In genomic region chr22:39520054-39520873, GRCh38 we compare ENCODE assay signal across 1 cellular context.
TF ChIP-seq lines count a peak whose summit lies in the region.

Gene ATF4, plus strand, starts transcription at chr22:39520562. Its CDS starts 884 bp downstream, at chr22:39521446.

TF ChIP-seq in HepG2, 621 proteins besides CTCF, POLR2A, EP300 and RAD21 (continued from another document and continues in another):
- TF ChIP-seq ZNF513 (CRISPR knock-in tag; conservative IDR thresholded peaks at IDR 0.05) (no peak), NR2F6 (IDR thresholded peaks at IDR 0.05) (no peak), NR2F6 (CRISPR knock-in tag; IDR thresholded peaks at IDR 0.05) (no peak), ZNF691 (CRISPR knock-in tag; IDR thresholded peaks at IDR 0.05; ENCODE audit: borderline replicate concordance, low read depth) (no peak), ZNF580 (CRISPR knock-in tag; IDR thresholded peaks at IDR 0.05; ENCODE audit: borderline replicate concordance, low read depth) (no peak; the same call in 1 of the 2 replicates), FOSL2 (CRISPR knock-in tag; IDR thresholded peaks at IDR 0.05) (peak; percentile 71), ZNF672 (CRISPR knock-in tag; IDR thresholded peaks at IDR 0.05) (peak; percentile 90; the same call in 1 of the 2 replicates), RARA (CRISPR knock-in tag; IDR thresholded peaks at IDR 0.05) (peak; percentile 21), ZNF557 (CRISPR knock-in tag; IDR thresholded peaks at IDR 0.05) (0 out of 2 replicates have a peak, but pooled peaks have one; percentile 78), ZFP41 (CRISPR knock-in tag; IDR thresholded peaks at IDR 0.05; ENCODE audit: borderline replicate concordance) (peak; percentile 94; the same call in 1 of the 2 replicates), ZNF350 (CRISPR knock-in tag; IDR thresholded peaks at IDR 0.05; ENCODE audit: borderline replicate concordance, low read depth) (peak; percentile 85), MZF1 (CRISPR knock-in tag; IDR thresholded peaks at IDR 0.05; ENCODE audit: borderline replicate concordance) (0 out of 2 replicates have a peak, but pooled peaks have one; percentile 37), ZNF276 (CRISPR knock-in tag; IDR thresholded peaks at IDR 0.05; ENCODE audit: low read depth) (no peak; the same call in 1 of the 2 replicates), MED13 (CRISPR knock-in tag; IDR thresholded peaks at IDR 0.05) (no peak), ATF7 (IDR thresholded peaks at IDR 0.05) (no peak), ATF7 (CRISPR knock-in tag; IDR thresholded peaks at IDR 0.05) (no peak), CCAR2 (optimal IDR thresholded peaks at IDR 0.05; ENCODE audit: low read depth, low read length) (no peak), REXO4 (CRISPR knock-in tag; IDR thresholded peaks at IDR 0.05; ENCODE audit: borderline replicate concordance) (0 out of 2 replicates have a peak, but pooled peaks have one; percentile 38), EZH2 (conservative IDR thresholded peaks at IDR 0.05; ENCODE audit: low read depth, low read length) (no peak), HNRNPUL1 (IDR thresholded peaks at IDR 0.05; ENCODE audit: low read depth, low read length) (peak; percentile 29; the same call in 1 of the 2 replicates), PRDM15 (CRISPR knock-in tag; IDR thresholded peaks at IDR 0.05) (no peak), U2AF2 (IDR thresholded peaks at IDR 0.05; ENCODE audit: low read depth, low read length) (no peak), ETV6 (CRISPR knock-in tag; conservative IDR thresholded peaks at IDR 0.05) (peak; percentile 52; the same call in 1 of the 2 replicates), ZNF432 (CRISPR knock-in tag; IDR thresholded peaks at IDR 0.05; ENCODE audit: borderline replicate concordance) (no peak), ZNF205 (CRISPR knock-in tag; IDR thresholded peaks at IDR 0.05) (peak; percentile 69; the same call in 1 of the 2 replicates), SMYD3 (CRISPR knock-in tag; IDR thresholded peaks at IDR 0.05) (no peak; the same call in 1 of the 2 replicates), RARG (CRISPR knock-in tag; IDR thresholded peaks at IDR 0.05; ENCODE audit: low read depth) (no peak), NR1H2 (CRISPR knock-in tag; IDR thresholded peaks at IDR 0.05; ENCODE audit: borderline replicate concordance, low read depth) (no peak), NR2C2 (CRISPR knock-in tag; IDR thresholded peaks at IDR 0.05; ENCODE audit: borderline replicate concordance) (peak; percentile 89), REPIN1 (CRISPR knock-in tag; IDR thresholded peaks at IDR 0.05; ENCODE audit: borderline replicate concordance, low read depth) (peak; percentile 41; the same call in 1 of the 2 replicates), ZSCAN29 (CRISPR knock-in tag; conservative IDR thresholded peaks at IDR 0.05) (0 out of 2 replicates have a peak, but pooled peaks have one; percentile 60), GMEB1 (CRISPR knock-in tag; IDR thresholded peaks at IDR 0.05; ENCODE audit: borderline replicate concordance) (peak; percentile 62), DPF2 (CRISPR knock-in tag; IDR thresholded peaks at IDR 0.05; ENCODE audit: borderline replicate concordance, low read depth) (no peak), ZNF101 (CRISPR knock-in tag; IDR thresholded peaks at IDR 0.05; ENCODE audit: borderline replicate concordance, low read depth) (peak; percentile 86; the same call in 1 of the 2 replicates), ZNF790 (CRISPR knock-in tag; IDR thresholded peaks at IDR 0.05; ENCODE audit: borderline replicate concordance) (no peak; the same call in 1 of the 2 replicates), FLYWCH1 (CRISPR knock-in tag; IDR thresholded peaks at IDR 0.05) (0 out of 2 replicates have a peak, but pooled peaks have one; percentile 18), SALL2 (CRISPR knock-in tag; IDR thresholded peaks at IDR 0.05) (peak; percentile 34; the same call in 1 of the 2 replicates), DNMT3B (CRISPR knock-in tag; conservative IDR thresholded peaks at IDR 0.05) (no peak), MIER2 (CRISPR knock-in tag; IDR thresholded peaks at IDR 0.05) (peak; percentile 55; the same call in 1 of the 2 replicates)
- TF ChIP-seq, protein P1, sequence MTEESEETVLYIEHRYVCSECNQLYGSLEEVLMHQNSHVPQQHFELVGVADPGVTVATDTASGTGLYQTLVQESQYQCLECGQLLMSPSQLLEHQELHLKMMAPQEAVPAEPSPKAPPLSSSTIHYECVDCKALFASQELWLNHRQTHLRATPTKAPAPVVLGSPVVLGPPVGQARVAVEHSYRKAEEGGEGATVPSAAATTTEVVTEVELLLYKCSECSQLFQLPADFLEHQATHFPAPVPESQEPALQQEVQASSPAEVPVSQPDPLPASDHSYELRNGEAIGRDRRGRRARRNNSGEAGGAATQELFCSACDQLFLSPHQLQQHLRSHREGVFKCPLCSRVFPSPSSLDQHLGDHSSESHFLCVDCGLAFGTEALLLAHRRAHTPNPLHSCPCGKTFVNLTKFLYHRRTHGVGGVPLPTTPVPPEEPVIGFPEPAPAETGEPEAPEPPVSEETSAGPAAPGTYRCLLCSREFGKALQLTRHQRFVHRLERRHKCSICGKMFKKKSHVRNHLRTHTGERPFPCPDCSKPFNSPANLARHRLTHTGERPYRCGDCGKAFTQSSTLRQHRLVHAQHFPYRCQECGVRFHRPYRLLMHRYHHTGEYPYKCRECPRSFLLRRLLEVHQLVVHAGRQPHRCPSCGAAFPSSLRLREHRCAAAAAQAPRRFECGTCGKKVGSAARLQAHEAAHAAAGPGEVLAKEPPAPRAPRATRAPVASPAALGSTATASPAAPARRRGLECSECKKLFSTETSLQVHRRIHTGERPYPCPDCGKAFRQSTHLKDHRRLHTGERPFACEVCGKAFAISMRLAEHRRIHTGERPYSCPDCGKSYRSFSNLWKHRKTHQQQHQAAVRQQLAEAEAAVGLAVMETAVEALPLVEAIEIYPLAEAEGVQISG (CRISPR knock-in tag; IDR thresholded peaks at IDR 0.05) = peak; percentile 82
- TF ChIP-seq, protein P2, sequence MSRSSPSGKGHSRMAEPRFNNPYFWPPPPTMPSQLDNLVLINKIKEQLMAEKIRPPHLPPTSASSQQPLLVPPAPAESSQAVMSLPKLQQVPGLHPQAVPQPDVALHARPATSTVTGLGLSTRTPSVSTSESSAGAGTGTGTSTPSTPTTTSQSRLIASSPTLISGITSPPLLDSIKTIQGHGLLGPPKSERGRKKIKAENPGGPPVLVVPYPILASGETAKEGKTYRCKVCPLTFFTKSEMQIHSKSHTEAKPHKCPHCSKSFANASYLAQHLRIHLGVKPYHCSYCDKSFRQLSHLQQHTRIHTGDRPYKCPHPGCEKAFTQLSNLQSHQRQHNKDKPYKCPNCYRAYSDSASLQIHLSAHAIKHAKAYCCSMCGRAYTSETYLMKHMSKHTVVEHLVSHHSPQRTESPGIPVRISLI (CRISPR knock-in tag; IDR thresholded peaks at IDR 0.05; ENCODE audit: borderline replicate concordance) = peak; percentile 33; the same call in 1 of the 2 replicates
- TF ChIP-seq, protein P3, sequence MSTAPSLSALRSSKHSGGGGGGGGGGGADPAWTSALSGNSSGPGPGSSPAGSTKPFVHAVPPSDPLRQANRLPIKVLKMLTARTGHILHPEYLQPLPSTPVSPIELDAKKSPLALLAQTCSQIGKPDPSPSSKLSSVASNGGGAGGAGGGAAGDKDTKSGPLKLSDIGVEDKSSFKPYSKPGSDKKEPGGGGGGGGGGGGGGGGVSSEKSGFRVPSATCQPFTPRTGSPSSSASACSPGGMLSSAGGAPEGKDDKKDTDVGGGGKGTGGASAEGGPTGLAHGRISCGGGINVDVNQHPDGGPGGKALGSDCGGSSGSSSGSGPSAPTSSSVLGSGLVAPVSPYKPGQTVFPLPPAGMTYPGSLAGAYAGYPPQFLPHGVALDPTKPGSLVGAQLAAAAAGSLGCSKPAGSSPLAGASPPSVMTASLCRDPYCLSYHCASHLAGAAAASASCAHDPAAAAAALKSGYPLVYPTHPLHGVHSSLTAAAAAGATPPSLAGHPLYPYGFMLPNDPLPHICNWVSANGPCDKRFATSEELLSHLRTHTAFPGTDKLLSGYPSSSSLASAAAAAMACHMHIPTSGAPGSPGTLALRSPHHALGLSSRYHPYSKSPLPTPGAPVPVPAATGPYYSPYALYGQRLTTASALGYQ (CRISPR knock-in tag; IDR thresholded peaks at IDR 0.05) = peak; percentile 77
- TF ChIP-seq, protein P4, sequence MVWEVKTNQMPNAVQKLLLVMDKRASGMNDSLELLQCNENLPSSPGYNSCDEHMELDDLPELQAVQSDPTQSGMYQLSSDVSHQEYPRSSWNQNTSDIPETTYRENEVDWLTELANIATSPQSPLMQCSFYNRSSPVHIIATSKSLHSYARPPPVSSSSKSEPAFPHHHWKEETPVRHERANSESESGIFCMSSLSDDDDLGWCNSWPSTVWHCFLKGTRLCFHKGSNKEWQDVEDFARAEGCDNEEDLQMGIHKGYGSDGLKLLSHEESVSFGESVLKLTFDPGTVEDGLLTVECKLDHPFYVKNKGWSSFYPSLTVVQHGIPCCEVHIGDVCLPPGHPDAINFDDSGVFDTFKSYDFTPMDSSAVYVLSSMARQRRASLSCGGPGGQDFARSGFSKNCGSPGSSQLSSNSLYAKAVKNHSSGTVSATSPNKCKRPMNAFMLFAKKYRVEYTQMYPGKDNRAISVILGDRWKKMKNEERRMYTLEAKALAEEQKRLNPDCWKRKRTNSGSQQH (CRISPR knock-in tag; IDR thresholded peaks at IDR 0.05; ENCODE audit: low read depth) = no peak; the same call in 1 of the 2 replicates
